ENCODE assay signal across 15 cellular contexts in genomic region chr10:80491251-80492102, GRCh38. TPM values are rescaled to one million over a fixed set of nuclear protein-coding genes. Genes with fewer than 3 reads are reported as not detected.
DNase-seq lines count a peak whose midpoint lies in the region; ATAC-seq and TF ChIP-seq lines count a peak whose summit lies in the region.
"Had no signal": no experiment of that assay in that cellular context is flagged by ENCODE, and none has a peak within 500 bp of the region (broad histone marks: within the 10 kb centered on the region; RNA-seq: fewer than 3 reads in every experiment).

No MANE protein-coding gene starts in this region.

- DNase-seq in activated CD4-positive, alpha-beta T cell treated with anti-CD3 and anti-CD28 coated beads for 36 hours: no peak
- DNase-seq in activated CD4-positive, alpha-beta T cell treated with anti-CD3 and anti-CD28 coated beads, Interleukin-2, amount 50 U/mL, for 4 hours: no peak
- DNase-seq in Right ventricle myocardium superior (peak; percentile 61), spleen (peak; percentile 84), DMS114 treated with DMSO at 0.1 percent for 48 hours (lab: John Stamatoyannopoulos, UW; ENCODE audit: unreplicated experiment) (no peak)
- no peak for DNase-seq in stimulated activated CD4-positive, alpha-beta T cell treated with anti-CD3 and anti-CD28 coated beads, Interleukin-2, amount 100 ng/mL, for 24 hours
- DNase-seq: dermis blood vessel endothelial cell, GDM1, NCI-H187, SHP77 treated with DMSO at 0.1 percent for 48 hours had no signal

- CTCF ChIA-PET in activated CD4-positive, alpha-beta T cell treated with anti-CD3 and anti-CD28 coated beads for 36 hours (lab: Charles Lee): interaction anchor here (0.7 to 9.0 kb wide), 6 partner anchors 9 to 113 kb away, joined by 3 to 122 read pairs (median 3); partner anchors contain the start of gene PRXL2A

- H3K4me1 Mint-ChIP-seq in activated CD4-positive, alpha-beta T cell treated with anti-CD3 and anti-CD28 coated beads for 36 hours: peaks cover 100% of the 10 kb centered on the region

- no peaks in the 10 kb centered on the region for H3K27me3 ChIP-seq in spleen (replicated peaks in 1 of 7)
- H3K27me3 ChIP-seq: heart left ventricle had no signal

- peak overlapping the region in 1 of 8 donors; percentile 10 for H3K4me3 ChIP-seq in spleen
- H3K4me3 ChIP-seq: heart left ventricle had no signal

- no peak for ATAC-seq in activated CD4-positive, alpha-beta T cell treated with anti-CD3 and anti-CD28 coated beads for 36 hours
- ATAC-seq in Right ventricle myocardium superior (ENCODE audit: poor library complexity) (peak; percentile 50), GM18505 (IDR thresholded peaks at IDR 0.05; ENCODE audit: unreplicated experiment) (no peak)

- peaks cover 37 to 100% (median 96%) of the 10 kb centered on the region in 6 donors for H3K4me1 ChIP-seq in spleen

- no peaks in the 10 kb centered on the region for H3K27me3 Mint-ChIP-seq in activated CD4-positive, alpha-beta T cell treated with anti-CD3 and anti-CD28 coated beads for 36 hours

- peaks cover 0 to 72% (median 17%) of the 10 kb centered on the region in 6 donors for H3K36me3 ChIP-seq in spleen

- H3K9me3 Mint-ChIP-seq in activated CD4-positive, alpha-beta T cell treated with anti-CD3 and anti-CD28 coated beads for 36 hours (ENCODE audit: low read depth): peaks cover 4% of the 10 kb centered on the region

- peak overlapping the region; percentile 62 for H3K27ac Mint-ChIP-seq in activated CD4-positive, alpha-beta T cell treated with anti-CD3 and anti-CD28 coated beads for 36 hours

- POLR2A ChIA-PET in activated CD4-positive, alpha-beta T cell treated with anti-CD3 and anti-CD28 coated beads for 36 hours (lab: Charles Lee): no interaction called here

- TF ChIP-seq CTCF in VCaP (conservative IDR thresholded peaks at IDR 0.05) (no peak), spleen (IDR thresholded peaks at IDR 0.05 in 8 of 11, conservative IDR thresholded peaks at IDR 0.05 in 3 of 11) (no peak)

- H3K9me3 ChIP-seq in spleen: peaks cover 0 to 9% (median 5%) of the 10 kb centered on the region in 8 donors

- 63 to 87% (median 77%) methylated on average over 7 of the region's 7 CpGs for WGBS in spleen, 5 donors

- H3K27ac ChIP-seq in VCaP (peak overlapping the region; percentile 99), spleen (peak overlapping the region; percentile 19 to 96 (median 76))

- peaks cover 59% of the 10 kb centered on the region for H3K36me3 Mint-ChIP-seq in activated CD4-positive, alpha-beta T cell treated with anti-CD3 and anti-CD28 coated beads for 36 hours (ENCODE audit: low read depth)

- TF ChIP-seq POLR2A in spleen (IDR thresholded peaks at IDR 0.05) (no peak), GM18505 (IDR thresholded peaks at IDR 0.05; ENCODE audit: borderline replicate concordance, extremely low read depth, insufficient read depth, insufficient read length) (no peak)

- no peak overlapping the region for H3K4me3 Mint-ChIP-seq in activated CD4-positive, alpha-beta T cell treated with anti-CD3 and anti-CD28 coated beads for 36 hours

- intact Hi-C loops in activated CD4-positive, alpha-beta T cell treated with anti-CD3 and anti-CD28 coated beads for 36 hours (cut with DNase I, micrococcal nuclease): no loop called here
- intact Hi-C loops in Right ventricle myocardium superior (cut with DNase I): no loop called here
- intact Hi-C loops in spleen (cut with DNase I; ENCODE audit: low total_unique reads): no loop called here

RNA-seq across cellular contexts. Expression of gene TSPAN14, which starts 37.4 kb away (rescaled TPM):
- total RNA-seq in activated CD4-positive, alpha-beta T cell treated with anti-CD3 and anti-CD28 coated beads for 36 hours: 10 to 100 TPM; 37.6 to 43.8 TPM
- 36.6 TPM for total RNA-seq in Right ventricle myocardium superior
- 100 to 1,000 TPM in 6 of 7 donors, 10 to 100 TPM in 1; 81.3 to 172 (median 129) TPM for total RNA-seq in spleen
- 10 to 100 TPM; 13.3 to 32.5 (median 24.6) TPM for polyA plus RNA-seq in spleen

RNA-seq across cellular contexts. Expression of gene SH2D4B, which starts 46.2 kb away (rescaled TPM):
- total RNA-seq in activated CD4-positive, alpha-beta T cell treated with anti-CD3 and anti-CD28 coated beads for 36 hours: under 1 TPM in 1 of 2 experiments, not detected in 1; 0.11 TPM
- not detected for total RNA-seq in Right ventricle myocardium superior
- under 1 TPM in 5 of 7 donors, not detected in 2; 0.11 to 0.46 (median 0.21) TPM for total RNA-seq in spleen
- polyA plus RNA-seq in spleen: under 1 TPM; 0.08 to 0.11 (median 0.10) TPM
- total RNA-seq: myocyte had no signal
- polyA plus RNA-seq: heart left ventricle, urinary bladder had no signal

Comparison
In these comparisons a context has a peak if more than half of its experiments do, and no peak if none do; other contexts are left out.
1. DNase-seq: peak in Right ventricle myocardium superior (single experiment) and spleen (single experiment); none in activated CD4-positive, alpha-beta T cell treated with anti-CD3 and anti-CD28 coated beads for 36 hours (single experiment), activated CD4-positive, alpha-beta T cell treated with anti-CD3 and anti-CD28 coated beads, Interleukin-2, amount 50 U/mL, for 4 hours (0 of 2), stimulated activated CD4-positive, alpha-beta T cell treated with anti-CD3 and anti-CD28 coated beads, Interleukin-2, amount 100 ng/mL, for 24 hours (0 of 2) and DMS114 treated with DMSO at 0.1 percent for 48 hours (single experiment).